Comparison of ENCODE assay signal across 11 cellular contexts in the genomic region with DNA sequence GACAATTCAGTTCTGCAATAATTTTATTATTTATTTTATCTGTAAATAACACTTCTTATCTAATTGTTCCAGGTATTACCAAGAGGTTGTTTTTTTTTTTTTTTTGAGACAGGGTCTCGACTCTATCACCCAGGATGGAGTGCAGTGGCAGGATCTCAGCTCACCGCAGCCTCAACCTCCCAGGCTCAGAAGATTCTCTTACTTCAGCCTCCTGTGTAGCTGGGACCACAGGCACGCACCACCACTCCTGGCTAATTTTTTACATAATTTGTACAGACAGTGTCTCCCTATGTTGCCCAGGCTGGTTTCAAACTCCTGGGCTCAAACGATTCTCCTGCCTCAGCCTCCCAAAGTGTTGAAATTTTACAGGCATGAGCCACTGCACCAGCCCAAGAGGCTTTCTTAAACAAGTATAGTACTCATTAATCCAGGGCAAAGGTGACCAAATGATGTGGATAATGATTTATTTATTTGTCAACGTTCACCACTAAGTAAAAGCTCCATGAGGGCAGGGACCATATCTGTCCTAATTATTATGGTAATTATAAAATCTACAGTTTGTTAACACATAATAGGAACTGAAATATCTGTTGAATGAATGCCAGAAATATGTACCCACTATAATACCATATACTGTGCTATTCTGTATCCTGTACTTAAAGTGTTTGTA. TPM values are rescaled to one million over a fixed set of nuclear protein-coding genes. Genes with fewer than 3 reads are reported as not detected.
DNase-seq lines count a peak whose midpoint lies in the region; TF ChIP-seq lines count a peak whose summit lies in the region.
"Had no signal": no experiment of that assay in that cellular context is flagged by ENCODE, and none has a peak within 500 bp of the region (broad histone marks: within the 10 kb centered on the region; RNA-seq: fewer than 3 reads in every experiment).

No MANE protein-coding gene starts in this region.

- H3K9me3 Mint-ChIP-seq in CD4-positive, alpha-beta memory T cell = no peaks in the 10 kb centered on the region

- POLR2A ChIA-PET in CD4-positive, alpha-beta memory T cell (lab: Charles Lee; ENCODE audit: partially characterized antibody) = interaction anchor here (1.0 to 12.1 kb wide), 19 partner anchors 8 to 117 kb away, joined by 3 to 194 read pairs (median 8); a partner anchor contains a TSS

- H3K4me1 ChIP-seq in CD4-positive, alpha-beta memory T cell (ENCODE audit: insufficient read depth, low read length) = peaks cover 96% of the 10 kb centered on the region
- peaks cover 22% of the 10 kb centered on the region for H3K4me1 ChIP-seq in adipocyte (ENCODE audit: control insufficient read depth, insufficient read depth, low read length)
- peaks cover 77 to 97% of the 10 kb centered on the region in 2 experiments for H3K4me1 ChIP-seq in neutrophil (ENCODE audit: control insufficient read depth in 1 of 2, insufficient read depth in 1 of 2, low read depth in 1 of 2, low read length in 1 of 2)

- in situ Hi-C loops in GM13976 (cut with MboI; ENCODE audit: low sequenced_read_pairs, unreplicated experiment) = no loop called here

- peak in 2 of 5 donors; percentile 47 to 59 for DNase-seq in CD4-positive, alpha-beta memory T cell
- DNase-seq in adipocyte (ENCODE audit: low read depth) = no peak
- DNase-seq in DMS53 treated with DMSO at 0.1 percent for 48 hours (lab: John Stamatoyannopoulos, UW; ENCODE audit: unreplicated experiment) = no peak
- DNase-seq in kidney glomerular epithelial cell (lab: John Stamatoyannopoulos, UW) = no peak
- no peak for DNase-seq in GM13976 (ENCODE audit: low spot score)
- DNase-seq in activated CD8-positive, alpha-beta memory T cell treated with anti-CD3 and anti-CD28 coated beads, Interleukin-2, amount 50 U/mL, for 4 hours = no peak
- DNase-seq: amniotic stem cell, COR-L47, NCI-H82 had no signal

- H3K36me3 ChIP-seq in CD4-positive, alpha-beta memory T cell (ENCODE audit: insufficient read depth, low read length) = peaks cover 30% of the 10 kb centered on the region
- H3K36me3 ChIP-seq in KOPT-K1 (ENCODE audit: insufficient read depth, low read length) = peaks cover 95% of the 10 kb centered on the region
- H3K36me3 ChIP-seq in adipocyte (ENCODE audit: control insufficient read depth, insufficient read depth, low read length, severe bottlenecking) = peaks cover 81% of the 10 kb centered on the region
- peaks cover 68% of the 10 kb centered on the region for H3K36me3 ChIP-seq in neutrophil

- intact Hi-C loops in CD4-positive, alpha-beta memory T cell (cut with micrococcal nuclease) = no loop called here

- no peaks in the 10 kb centered on the region for H3K9me3 ChIP-seq in CD4-positive, alpha-beta memory T cell (ENCODE audit: control insufficient read depth in 1 of 2, low read length in 2 of 2)
- no peaks in the 10 kb centered on the region for H3K9me3 ChIP-seq in KOPT-K1 (ENCODE audit: insufficient read depth, low read length, poor library complexity, severe bottlenecking)
- H3K9me3 ChIP-seq in adipocyte (ENCODE audit: control insufficient read depth, low read length) = no peaks in the 10 kb centered on the region
- no peaks in the 10 kb centered on the region for H3K9me3 ChIP-seq in neutrophil

- H3K4me3 ChIP-seq in CD4-positive, alpha-beta memory T cell (ENCODE audit: low read length in 2 of 2) = peak overlapping the region; percentile 36 to 48
- peak overlapping the region; percentile 54 for H3K4me3 ChIP-seq in adipocyte (ENCODE audit: low read length)
- H3K4me3 ChIP-seq in neutrophil (ENCODE audit: low read depth in 1 of 2, low read length in 1 of 2) = peak overlapping the region; percentile 39 to 58

- TF ChIP-seq CTCF in neutrophil (IDR thresholded peaks at IDR 0.05) = no peak
- TF ChIP-seq CTCF in GM13976 (IDR thresholded peaks at IDR 0.05; ENCODE audit: borderline replicate concordance, control extremely low read depth, extremely low read depth, insufficient read depth, missing control alignments) = no peak

- H3K4me1 Mint-ChIP-seq in CD4-positive, alpha-beta memory T cell = peaks cover 41 to 93% (median 60%) of the 10 kb centered on the region in 4 donors

- H3K36me3 Mint-ChIP-seq in CD4-positive, alpha-beta memory T cell = peaks cover 51 to 81% of the 10 kb centered on the region in 2 donors

- peak overlapping the region; percentile 78 for H3K9ac ChIP-seq in adipocyte (ENCODE audit: low read length)

- H3K27me3 Mint-ChIP-seq in CD4-positive, alpha-beta memory T cell = no peaks in the 10 kb centered on the region

- H3K4me3 Mint-ChIP-seq in CD4-positive, alpha-beta memory T cell = peak overlapping the region; percentile 74 to 90 (median 83)

- CTCF ChIA-PET in CD4-positive, alpha-beta memory T cell (lab: Charles Lee; ENCODE audit: partially characterized antibody) = interaction anchor here (0.9 to 11.8 kb wide), 8 partner anchors 10 to 118 kb away, joined by 3 to 93 read pairs (median 4); a partner anchor contains a TSS

- peak overlapping the region; percentile 92 to 98 (median 96) for H3K27ac Mint-ChIP-seq in CD4-positive, alpha-beta memory T cell

- peak overlapping the region; percentile 95 for H3K27ac ChIP-seq in CD4-positive, alpha-beta memory T cell (ENCODE audit: low read depth, low read length)
- H3K27ac ChIP-seq in KOPT-K1 (ENCODE audit: low read depth, low read length, poor library complexity, severe bottlenecking) = peak overlapping the region; percentile 45
- peak overlapping the region; percentile 95 for H3K27ac ChIP-seq in neutrophil

- no peaks in the 10 kb centered on the region for H3K27me3 ChIP-seq in CD4-positive, alpha-beta memory T cell (ENCODE audit: insufficient read depth, low read length)
- H3K27me3 ChIP-seq in adipocyte (replicated peaks; ENCODE audit: control insufficient read depth, insufficient read depth, low read length) = no peaks in the 10 kb centered on the region
- H3K27me3 ChIP-seq in neutrophil = no peaks in the 10 kb centered on the region

RNA-seq across cellular contexts. Expression of a gene that starts 12.0 kb away (rescaled TPM):
- 100 to 1,000 TPM; 234 to 243 TPM for total RNA-seq in CD4-positive, alpha-beta memory T cell
- polyA plus RNA-seq in CD4-positive, alpha-beta memory T cell = 10 to 100 TPM; 79.7 to 93.1 TPM

Comparison
In these comparisons a context has a peak if more than half of its experiments do, and no peak if none do; other contexts are left out.
1. H3K27ac ChIP-seq: peak in every context shown above with its lines; median percentile 95 in CD4-positive, alpha-beta memory T cell; 95 in neutrophil; 45 in KOPT-K1.